ENCODE assay signal across 8 cellular contexts in genomic region chr19:8005534-8006256, GRCh38. TPM values are rescaled to one million over a fixed set of nuclear protein-coding genes. Genes with fewer than 3 reads are reported as not detected.
DNase-seq lines count a peak whose midpoint lies in the region; ATAC-seq and TF ChIP-seq lines count a peak whose summit lies in the region.

Gene ELAVL1 (minus strand): TSS chr19:8005641. CDS start chr19:7991815, 13,826 bp downstream.

- peaks cover 36% of the 10 kb centered on the region in 2 donors for H3K4me1 Mint-ChIP-seq in natural killer cell

- peak; percentile 69 for ATAC-seq in GM21576 (IDR thresholded peaks at IDR 0.05; ENCODE audit: unreplicated experiment)
- ATAC-seq in natural killer cell = peak; percentile 91 to 97 (median 94)

- H3K4me3 Mint-ChIP-seq in natural killer cell = peak within 1 kb of the TSS; percentile 85

- intact Hi-C loops in natural killer cell (cut with micrococcal nuclease) = no loop called here

- H3K36me3 Mint-ChIP-seq in natural killer cell = no peaks in the 10 kb centered on the region

- no peaks in the 10 kb centered on the region for H3K9me3 Mint-ChIP-seq in natural killer cell

- H3K27me3 Mint-ChIP-seq in natural killer cell (ENCODE audit: low read depth in 2 of 2) = no peaks in the 10 kb centered on the region

- peak within 1 kb of the TSS; percentile 74 to 78 for H3K27ac Mint-ChIP-seq in natural killer cell

- DNase-seq in DMS 273 treated with DMSO at 0.1 percent for 48 hours (lab: John Stamatoyannopoulos, UW) (peak; percentile 67), KG1 (lab: John Stamatoyannopoulos, UW) (peak; percentile 83), RPMI7951 (ENCODE audit: low read depth) (peak; percentile 86), fibroblast of mammary gland (ENCODE audit: low read depth) (peak; percentile 81), natural killer cell (peak; percentile 92)
- peak; percentile 70 to 88 for DNase-seq in activated T-helper 1 cell treated with anti-CD3 and anti-CD28 coated beads, Interleukin-2, amount 50 U/mL, for 16 hours (ENCODE audit: low read depth in 1 of 2, low spot score in 1 of 2)
- DNase-seq in stimulated activated naive CD4-positive, alpha-beta T cell (lab: John Stamatoyannopoulos, UW) = peak; percentile 76 to 87 (median 81)

- TF ChIP-seq CTCF in fibroblast of mammary gland (conservative IDR thresholded peaks at IDR 0.05; ENCODE audit: control insufficient read depth, insufficient read depth, low read depth, low read length) (no peak), natural killer cell (IDR thresholded peaks at IDR 0.05) (no peak)

- H3K4me3 ChIP-seq in fibroblast of mammary gland (ENCODE audit: control insufficient read depth, low read depth, low read length) = peak within 1 kb of the TSS; percentile 88

RNA-seq across cellular contexts. Expression of gene ELAVL1, which starts in this region (rescaled TPM):
- total RNA-seq in RPMI7951 (2014; rRNA removed; shearing (Covaris generic)) = 31.8 and 39.0 TPM in 2 replicates
- 10 to 100 TPM; 36.9 to 43.9 (median 43.8) TPM for total RNA-seq in natural killer cell

Comparison
In these comparisons a context has a peak if more than half of its experiments do, and no peak if none do; other contexts are left out.
1. Peak in every context shown above with its lines: DNase-seq, ATAC-seq and H3K4me3 ChIP-seq.